Comparison of ENCODE assay signal across 33 cellular contexts in the genomic region with DNA sequence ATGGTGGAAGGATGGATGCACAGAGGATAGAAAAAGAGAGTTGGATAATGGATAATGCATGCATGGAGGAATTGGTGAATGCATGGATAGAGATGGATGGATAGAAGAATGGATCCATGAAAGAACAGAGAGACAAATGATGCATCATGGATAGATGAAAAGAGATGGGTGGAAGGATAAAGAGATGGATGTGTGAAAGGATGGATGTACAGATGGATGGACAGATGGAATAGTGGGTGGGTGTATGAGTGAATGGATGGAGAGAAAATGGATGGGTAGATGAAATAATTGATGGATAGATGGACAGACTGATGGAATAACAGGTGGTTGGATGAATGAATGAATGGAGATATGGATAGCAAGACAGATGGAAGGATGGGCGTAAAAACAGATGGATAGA.
"Had no signal": no experiment of that assay in that cellular context is flagged by ENCODE, and none has a peak within 500 bp of the region (broad histone marks: within the 10 kb centered on the region; RNA-seq: fewer than 3 reads in every experiment).

No MANE protein-coding gene starts in this region.

- ATAC-seq: activated naive CD4-positive, alpha-beta T cell treated with anti-CD3 and anti-CD28 coated beads, Interleukin-2, amount 50 U/mL, for 72 hours; activated naive CD8-positive, alpha-beta T cell treated with anti-CD3 and anti-CD28 coated beads, Interleukin-2, amount 50 U/mL, for 24 hours; activated T-cell treated with anti-CD3 and anti-CD28 coated beads, Interleukin-2, amount 50 U/mL, for 4 hours; activated T-cell treated with anti-CD3 and anti-CD28 coated beads, Interleukin-2, amount 50 U/mL, for 72 hours; activated T-helper 17 cell treated with anti-CD3 and anti-CD28 coated beads, Interleukin-2, amount 50 U/mL, for 72 hours; body of pancreas had no signal

- H3K27ac ChIP-seq: adrenal gland, ascending aorta, body of pancreas, brain microvascular endothelial cell, breast epithelium, cardiac muscle cell had no signal

- H3K4me3 ChIP-seq: adrenal gland, ascending aorta, body of pancreas, breast epithelium, cardiac muscle cell had no signal

- H3K4me1 ChIP-seq: breast epithelium had no signal

- H3K36me3 ChIP-seq: adrenal gland, ascending aorta, brain microvascular endothelial cell, breast epithelium, cardiac muscle cell had no signal

- FAIRE-seq: astrocyte, bronchial epithelial cell, colon had no signal

- H3K9me3 ChIP-seq: adrenal gland, ascending aorta, body of pancreas, breast epithelium had no signal

- DNase-seq: activated effector memory CD4-positive, alpha-beta T cell treated with anti-CD3 and anti-CD28 coated beads, Interleukin-2, amount 50 U/mL, for 16 hours; activated effector memory CD4-positive, alpha-beta T cell treated with Interleukin-2 at 50 U/mL for 16 hours; activated gamma-delta T cell; activated gamma-delta T cell treated with Interleukin-2 at 50 U/mL for 16 hours; activated naive CD4-positive, alpha-beta T cell; activated naive CD4-positive, alpha-beta T cell treated with anti-CD3 and anti-CD28 coated beads for 36 hours; activated naive CD4-positive, alpha-beta T cell treated with anti-CD3 and anti-CD28 coated beads, Interleukin-2, amount 10 ng/mL, durations not matched to agents 7 days and 5 days; activated naive CD4-positive, alpha-beta T cell treated with anti-CD3 and anti-CD28 coated beads, Interleukin-2, amount 50 U/mL, for 16 hours; activated naive CD4-positive, alpha-beta T cell treated with Interleukin-2 at 50 U/mL for 16 hours; activated naive CD8-positive, alpha-beta T cell treated with anti-CD3 and anti-CD28 coated beads for 36 hours; activated naive CD8-positive, alpha-beta T cell treated with anti-CD3 and anti-CD28 coated beads, Interleukin-2, amount 10 ng/mL, durations not matched to agents 7 days and 5 days; activated naive CD8-positive, alpha-beta T cell treated with anti-CD3 and anti-CD28 coated beads, Interleukin-2, amount 50 U/mL, for 24 hours; activated T-cell treated with anti-CD3 and anti-CD28 coated beads, Interleukin-2, amount 50 U/mL, for 4 hours; activated T-cell treated with anti-CD3 and anti-CD28 coated beads, Interleukin-2, amount 50 U/mL, for 48 hours; activated T-cell treated with anti-CD3 and anti-CD28 coated beads, Interleukin-2, amount 50 U/mL, for 72 hours; adrenal gland; amniotic stem cell; amygdala; anterior cingulate cortex; aorta; body of pancreas; brain microvascular endothelial cell; caudate nucleus; central memory CD4-positive, alpha-beta T cell; cerebellar nuclear complex had no signal
